Comparison of ENCODE assay signal across 8 cellular contexts in genomic region chr17:59332890-59333377, GRCh38. TPM values are rescaled to one million over a fixed set of nuclear protein-coding genes. Genes with fewer than 3 reads are reported as not detected.
DNase-seq lines count a peak whose midpoint lies in the region; ATAC-seq and TF ChIP-seq lines count a peak whose summit lies in the region.

No MANE protein-coding gene starts in this region.

- peak in 1 of 2 donors; percentile 1 for TF ChIP-seq POLR2A in gastrocnemius medialis (IDR thresholded peaks at IDR 0.05)

- H3K9me3 Mint-ChIP-seq in activated naive CD8-positive, alpha-beta T cell treated with anti-CD3 and anti-CD28 coated beads, Interleukin-2, amount 50 U/mL, for 24 hours, result no peaks in the 10 kb centered on the region

- H3K4me1 Mint-ChIP-seq in activated naive CD8-positive, alpha-beta T cell treated with anti-CD3 and anti-CD28 coated beads, Interleukin-2, amount 50 U/mL, for 24 hours, result peaks cover 61% of the 10 kb centered on the region

- H3K27me3 Mint-ChIP-seq in activated naive CD8-positive, alpha-beta T cell treated with anti-CD3 and anti-CD28 coated beads, Interleukin-2, amount 50 U/mL, for 24 hours, result no peaks in the 10 kb centered on the region

- DNase-seq in SKM-1 (lab: John Stamatoyannopoulos, UW; ENCODE audit: unreplicated experiment) (peak; percentile 9), SKM-1 treated with dmso at 0.1 percent for 144 hours (lab: John Stamatoyannopoulos, UW; ENCODE audit: unreplicated experiment) (no peak), iPS DF 6.9 (ENCODE audit: low read depth, low spot score) (no peak), gastrocnemius medialis (peak; percentile 52 to 69), iPS-NIHi11 (ENCODE audit: low spot score) (no peak), T1000 (lab: John Stamatoyannopoulos, UW) (no peak), NCI-H82 (lab: John Stamatoyannopoulos, UW) (no peak)
- peak; percentile 18 for DNase-seq in activated naive CD8-positive, alpha-beta T cell treated with anti-CD3 and anti-CD28 coated beads, Interleukin-2, amount 50 U/mL, for 24 hours

- no CpG with 5 or more reads among the region's 8 CpGs for WGBS in iPS DF 6.9 (ENCODE audit: insufficient coverage, insufficient read length)

- peak overlapping the region; percentile 88 for H3K4me3 Mint-ChIP-seq in activated naive CD8-positive, alpha-beta T cell treated with anti-CD3 and anti-CD28 coated beads, Interleukin-2, amount 50 U/mL, for 24 hours

- in situ Hi-C loops in gastrocnemius medialis (cut with MboI; ENCODE audit: low sequenced_read_pairs in 4 of 4), result no loop called here

- ATAC-seq in activated naive CD8-positive, alpha-beta T cell treated with anti-CD3 and anti-CD28 coated beads, Interleukin-2, amount 50 U/mL, for 24 hours, result no peak
- ATAC-seq in gastrocnemius medialis, result peak; percentile 53 to 66

- no peak for TF ChIP-seq CTCF in gastrocnemius medialis (IDR thresholded peaks at IDR 0.05 in 4 of 5, conservative IDR thresholded peaks at IDR 0.05 in 1 of 5)

- intact Hi-C loops in gastrocnemius medialis (cut with DNase I; ENCODE audit: low total_unique reads), result loop anchor here (1.0 to 5.0 kb wide), 5 partner anchors 34 to 284 kb away; partner anchors contain the start of gene CLTC

- H3K36me3 ChIP-seq in iPS DF 6.9 (ENCODE audit: control insufficient read depth, insufficient read depth, low read length) (no peaks in the 10 kb centered on the region), gastrocnemius medialis (no peaks in the 10 kb centered on the region)

- H3K27ac ChIP-seq in iPS DF 6.9 (ENCODE audit: low read length) (no peak overlapping the region), gastrocnemius medialis (peak overlapping the region; percentile 96 to 98 (median 96))

- H3K4me3 ChIP-seq in iPS DF 6.9 (ENCODE audit: low read length), result peak overlapping the region; percentile 96; the same call in 1 of the 2 replicates
- H3K4me3 ChIP-seq in gastrocnemius medialis, result peak overlapping the region; percentile 85 to 95 (median 89)

- peak overlapping the region; percentile 70 for H3K27ac Mint-ChIP-seq in activated naive CD8-positive, alpha-beta T cell treated with anti-CD3 and anti-CD28 coated beads, Interleukin-2, amount 50 U/mL, for 24 hours

- H3K27me3 ChIP-seq in iPS DF 6.9 (ENCODE audit: control insufficient read depth, insufficient read depth, low read length) (peaks cover 2% of the 10 kb centered on the region), gastrocnemius medialis (no peaks in the 10 kb centered on the region)

- peaks cover 4% of the 10 kb centered on the region; the same call in 1 of the 2 replicates for H3K4me1 ChIP-seq in iPS DF 6.9 (ENCODE audit: control insufficient read depth, insufficient read depth, low read length)
- H3K4me1 ChIP-seq in gastrocnemius medialis, result peaks cover 68 to 78% of the 10 kb centered on the region in 2 donors

- no peaks in the 10 kb centered on the region for H3K36me3 Mint-ChIP-seq in activated naive CD8-positive, alpha-beta T cell treated with anti-CD3 and anti-CD28 coated beads, Interleukin-2, amount 50 U/mL, for 24 hours (ENCODE audit: low read depth)

- H3K9me3 ChIP-seq in iPS DF 6.9 (ENCODE audit: control insufficient read depth, insufficient read depth, low read length) (no peaks in the 10 kb centered on the region), gastrocnemius medialis (no peaks in the 10 kb centered on the region)

RNA-seq across cellular contexts. Expression of gene YPEL2, which starts 1.5 kb away (rescaled TPM):
- 10 to 100 TPM; 18.9 to 27.4 (median 22.2) TPM for total RNA-seq in gastrocnemius medialis

Comparison
In these comparisons a context has a peak if more than half of its experiments do, and no peak if none do; other contexts are left out.
1. DNase-seq: peak in SKM-1 (single experiment), activated naive CD8-positive, alpha-beta T cell treated with anti-CD3 and anti-CD28 coated beads, Interleukin-2, amount 50 U/mL, for 24 hours (single experiment) and gastrocnemius medialis (2 of 2); none in SKM-1 treated with dmso at 0.1 percent for 144 hours (single experiment), iPS DF 6.9 (single experiment), iPS-NIHi11 (single experiment), T1000 (single experiment) and NCI-H82 (single experiment).